Comparison of ENCODE assay signal across 12 cellular contexts in genomic region chr5:132822650-132823480, GRCh38. TPM values are rescaled to one million over a fixed set of nuclear protein-coding genes. Genes with fewer than 3 reads are reported as not detected.
A peak's percentile ranks its signal among the peaks of the same experiment; 100 is the strongest.
DNase-seq lines count a peak whose midpoint lies in the region; ATAC-seq and TF ChIP-seq lines count a peak whose summit lies in the region.
"Had no signal": no experiment of that assay in that cellular context is flagged by ENCODE, and none has a peak within 500 bp of the region (broad histone marks: within the 10 kb centered on the region; RNA-seq: fewer than 3 reads in every experiment).

No MANE protein-coding gene starts in this region.

- H3K27ac ChIP-seq in cardiac muscle cell (no peak overlapping the region), psoas muscle (no peak overlapping the region), transverse colon (peak overlapping the region in 1 of 4 donors; percentile 21)
- H3K27ac ChIP-seq: GM23248 had no signal

- H3K9me3 ChIP-seq in cardiac muscle cell (ENCODE audit: low read depth) (no peaks in the 10 kb centered on the region), psoas muscle (no peaks in the 10 kb centered on the region), transverse colon (no peaks in the 10 kb centered on the region), HAP-1 (no peaks in the 10 kb centered on the region)
- H3K9me3 ChIP-seq: SK-N-SH had no signal

- 34 to 40% (median 40%) methylated on average over 63 to 68 of the region's 68 CpGs for WGBS in psoas muscle, 3 donors
- 76% methylated on average over 57 of the region's 68 CpGs; no CpG with 5 or more reads in 1 of the 2 donors for WGBS in transverse colon (ENCODE audit: low coverage in 1 of 2), 2 donors

- H3K27ac Mint-ChIP-seq in WTC11 = no peak overlapping the region

- ATAC-seq in WTC11 (peak; percentile 66), psoas muscle (no peak), GM21526 (IDR thresholded peaks at IDR 0.05; ENCODE audit: low FRiP score, unreplicated experiment) (no peak)

- peak overlapping the region; percentile 45 for H3K4me3 Mint-ChIP-seq in WTC11

- no peak for TF ChIP-seq EP300 in transverse colon (IDR thresholded peaks at IDR 0.05; ENCODE audit: low read depth)

- POLR2A ChIA-PET in WTC11 (lab: Charles Lee) = interaction anchor here (0.5 to 1.7 kb wide), 7 partner anchors 9 to 333 kb away, joined by 3 to 7 read pairs (median 5); partner anchors contain the start of genes HSPA4 and SOWAHA

- H3K9me3 Mint-ChIP-seq in WTC11 = no peaks in the 10 kb centered on the region

- peaks cover 21% of the 10 kb centered on the region for H3K4me1 Mint-ChIP-seq in WTC11

- H3K27me3 ChIP-seq in cardiac muscle cell (peaks cover 42% of the 10 kb centered on the region), psoas muscle (ENCODE audit: insufficient read depth in 3 of 3, low read length in 2 of 3) (peaks cover 0 to 31% (median 3%) of the 10 kb centered on the region in 3 donors), transverse colon (peaks cover 14% of the 10 kb centered on the region), HAP-1 (ENCODE audit: low read depth) (no peaks in the 10 kb centered on the region)

- H3K27me3 Mint-ChIP-seq in WTC11 (ENCODE audit: low read depth) = peaks cover 64% of the 10 kb centered on the region

- TF ChIP-seq CTCF in GM10266 (IDR thresholded peaks at IDR 0.05; ENCODE audit: control insufficient read depth, insufficient read depth, low read depth, missing control alignments) (peak; percentile 10), WTC11 (IDR thresholded peaks at IDR 0.05) (no peak), cardiac muscle cell (IDR thresholded peaks at IDR 0.05; ENCODE audit: low read depth, low read length) (no peak), psoas muscle (IDR thresholded peaks at IDR 0.05) (no peak), transverse colon (IDR thresholded peaks at IDR 0.05) (no peak)

- DNase-seq in GM10266 (ENCODE audit: extremely low spot score) = peak; percentile 44
- DNase-seq in WTC11 (ENCODE audit: low spot score) = peak; percentile 87
- DNase-seq in cardiac muscle cell (ENCODE audit: low read depth in 1 of 2, low spot score in 1 of 2) = peak; percentile 62 to 71
- DNase-seq in psoas muscle = no peak
- DNase-seq in NCI-H226 = no peak
- no peak for DNase-seq in transverse colon
- DNase-seq in HAP-1 (ENCODE audit: low spot score in 2 of 2) = no peak
- DNase-seq: activated naive CD4-positive, alpha-beta T cell; GF-D8; SK-N-SH had no signal

- no peaks in the 10 kb centered on the region for H3K36me3 Mint-ChIP-seq in WTC11

- TF ChIP-seq POLR2A in transverse colon (IDR thresholded peaks at IDR 0.05) = no peak

- H3K4me3 ChIP-seq in cardiac muscle cell = no peak overlapping the region
- H3K4me3 ChIP-seq in psoas muscle = peak overlapping the region; percentile 29
- H3K4me3 ChIP-seq in transverse colon = peak overlapping the region in 1 of 4 donors; percentile 7
- H3K4me3 ChIP-seq in HAP-1 = no peak overlapping the region
- H3K4me3 ChIP-seq: GM23248 had no signal

- H3K36me3 ChIP-seq in cardiac muscle cell (no peaks in the 10 kb centered on the region), psoas muscle (ENCODE audit: insufficient read depth in 1 of 2, low read depth in 1 of 2) (no peaks in the 10 kb centered on the region), transverse colon (no peaks in the 10 kb centered on the region), HAP-1 (replicated peaks) (no peaks in the 10 kb centered on the region)

- peaks cover 6% of the 10 kb centered on the region for H3K4me1 ChIP-seq in cardiac muscle cell (ENCODE audit: low read depth)
- H3K4me1 ChIP-seq in psoas muscle = no peaks in the 10 kb centered on the region
- peaks cover 0 to 15% (median 9%) of the 10 kb centered on the region in 4 donors for H3K4me1 ChIP-seq in transverse colon
- H3K4me1 ChIP-seq in HAP-1 = peaks cover 3% of the 10 kb centered on the region; the same call in 1 of the 2 replicates

- CTCF ChIA-PET in WTC11 (lab: Charles Lee) = interaction anchor here (0.7 to 3.1 kb wide), 22 partner anchors 9 to 550 kb away, joined by 3 to 42 read pairs (median 4); partner anchors contain the start of genes CCNI2, GDF9, IL13 and KIF3A

- in situ Hi-C loops in transverse colon (cut with MboI; ENCODE audit: low pct_ligation_motif_present in 1 of 4, low pct_unique_long_range_greater_than_20kb in 1 of 4, low sequenced_read_pairs in 3 of 4) = loop anchor here in 2 of 4 donors (25.0 kb wide), 1 partner anchor 436 kb away; no protein-coding TSS in a partner anchor
- in situ Hi-C loops in HAP-1 (cut with MboI; ENCODE audit: low sequenced_read_pairs) = no loop called here

- intact Hi-C loops in psoas muscle (cut with DNase I) = loop anchor here in 1 of 2 donors (5.0 kb wide), 2 partner anchors 166 to 296 kb away; partner anchors contain the start of gene IL13
- intact Hi-C loops in transverse colon (cut with DNase I; ENCODE audit: low total_unique reads) = no loop called here

TF ChIP-seq in WTC11, 78 proteins besides CTCF, POLR2A, EP300 and RAD21 (continues in another document):
- TF ChIP-seq CDX4 (CRISPR knock-in tag; IDR thresholded peaks at IDR 0.05; ENCODE audit: borderline replicate concordance) (no peak), ZMAT4 (CRISPR knock-in tag; IDR thresholded peaks at IDR 0.05) (no peak), ZNF232 (CRISPR knock-in tag; IDR thresholded peaks at IDR 0.05) (peak; percentile 81; the same call in 1 of the 2 replicates), ETV6 (CRISPR knock-in tag; IDR thresholded peaks at IDR 0.05) (peak; percentile 91), FOXK1 (CRISPR knock-in tag; IDR thresholded peaks at IDR 0.05) (peak; percentile 87; the same call in 1 of the 2 replicates), USF1 (CRISPR knock-in tag; IDR thresholded peaks at IDR 0.05) (peak; percentile 50; the same call in 1 of the 2 replicates), ZNF416 (CRISPR knock-in tag; IDR thresholded peaks at IDR 0.05) (no peak), HMGXB4 (CRISPR knock-in tag; IDR thresholded peaks at IDR 0.05) (peak; percentile 99), SMAD3 (CRISPR knock-in tag; IDR thresholded peaks at IDR 0.05; ENCODE audit: borderline replicate concordance) (peak; percentile 76; the same call in 1 of the 2 replicates), ZNF138 (CRISPR knock-in tag; conservative IDR thresholded peaks at IDR 0.05) (peak; percentile 69; the same call in 1 of the 2 replicates)

RNA-seq across cellular contexts. Expression of gene SHROOM1, which starts 7.6 kb away (rescaled TPM):
- total RNA-seq in WTC11 (2021) (7.9 to 8.1 TPM (median 8.0 TPM) in 3 replicates), cardiac muscle cell (8.1 and 9.8 TPM in 2 replicates), psoas muscle (1 to 10 TPM; 1.5 to 2.3 (median 1.9) TPM), transverse colon (100 to 1,000 TPM in 1 of 4 donors, 10 to 100 TPM in 3; 65.3 to 244 (median 77.3) TPM)
- polyA plus RNA-seq in cardiac muscle cell (13.3 TPM in 2 replicates), psoas muscle (1 to 10 TPM in 2 of 3 donors, under 1 TPM in 1; 0.66 to 1.5 (median 1.1) TPM)

RNA-seq across cellular contexts. Expression of gene SOWAHA, which starts 9.8 kb away (rescaled TPM):
- total RNA-seq in WTC11 (2021) = 0.11 to 0.25 TPM (median 0.16 TPM) in 3 replicates
- 0.14 TPM in 1 of 2 replicates, not detected in the other for total RNA-seq in cardiac muscle cell
- not detected in 2 replicates for polyA plus RNA-seq in cardiac muscle cell
- not detected for total RNA-seq in psoas muscle
- under 1 TPM in 2 of 3 donors, not detected in 1; 0.01 to 0.06 TPM for polyA plus RNA-seq in psoas muscle
- total RNA-seq in transverse colon = 10 to 100 TPM; 35.2 to 93.5 (median 76.0) TPM
- total RNA-seq: GM23248 had no signal
- polyA plus RNA-seq: GM23248 had no signal

RNA-seq across cellular contexts. Expression of gene GDF9, which starts 43.4 kb away (rescaled TPM):
- 0.34 to 0.42 TPM (median 0.37 TPM) in 3 replicates for total RNA-seq in WTC11 (2021)
- 0.14 and 0.45 TPM in 2 replicates for total RNA-seq in cardiac muscle cell
- polyA plus RNA-seq in cardiac muscle cell = 1.8 TPM in 1 of 2 replicates, not detected in the other
- total RNA-seq in psoas muscle = 1 to 10 TPM in 1 of 4 donors, under 1 TPM in 3; 0.57 to 1.2 (median 0.78) TPM
- 1 to 10 TPM in 1 of 3 donors, under 1 TPM in 2; 0.07 to 1.2 (median 0.17) TPM for polyA plus RNA-seq in psoas muscle
- total RNA-seq in transverse colon = under 1 TPM in 2 of 4 donors, not detected in 2; 0.27 to 0.79 TPM
- polyA plus RNA-seq: GM23248 had no signal

RNA-seq across cellular contexts. Expression of gene UQCRQ, which starts 43.6 kb away (rescaled TPM):
- total RNA-seq in WTC11 (2021) (244 to 256 TPM (median 244 TPM) in 3 replicates), cardiac muscle cell (97.0 and 217 TPM in 2 replicates), psoas muscle (100 to 1,000 TPM; 696 to 985 (median 915) TPM), transverse colon (100 to 1,000 TPM; 117 to 311 (median 239) TPM)
- polyA plus RNA-seq in cardiac muscle cell (949 and 1,297 TPM in 2 replicates), psoas muscle (100 to 1,000 TPM; 649 to 919 (median 760) TPM)

RNA-seq across cellular contexts. Expression of gene SEPTIN8, which starts 45.8 kb away (rescaled TPM):
- total RNA-seq in WTC11 (2021) (35.8 to 43.3 TPM (median 38.1 TPM) in 3 replicates), cardiac muscle cell (41.0 and 51.9 TPM in 2 replicates), psoas muscle (10 to 100 TPM in 1 of 4 donors, 1 to 10 TPM in 3; 9.2 to 13.1 (median 9.6) TPM), transverse colon (10 to 100 TPM; 38.4 to 70.7 (median 53.5) TPM)
- polyA plus RNA-seq in cardiac muscle cell (18.6 and 24.4 TPM in 2 replicates), psoas muscle (1 to 10 TPM; 3.8 to 5.7 (median 4.4) TPM)

Comparison
In these comparisons a context has a peak if more than half of its experiments do, and no peak if none do; other contexts are left out.
1. DNase-seq: peak in GM10266 (single experiment), WTC11 (single experiment) and cardiac muscle cell (2 of 2); none in psoas muscle (0 of 2), NCI-H226 (single experiment), transverse colon (single experiment) and HAP-1 (0 of 2).
2. RNA of gene SOWAHA, which starts 9.8 kb away (total RNA-seq): 35.2 to 93.5 TPM in transverse colon; 0.11 to 0.25 TPM in WTC11, not detected in psoas muscle and 0.14 TPM in cardiac muscle cell; every median in the first group is over 10 times any median in the second.